In the genomic region with DNA sequence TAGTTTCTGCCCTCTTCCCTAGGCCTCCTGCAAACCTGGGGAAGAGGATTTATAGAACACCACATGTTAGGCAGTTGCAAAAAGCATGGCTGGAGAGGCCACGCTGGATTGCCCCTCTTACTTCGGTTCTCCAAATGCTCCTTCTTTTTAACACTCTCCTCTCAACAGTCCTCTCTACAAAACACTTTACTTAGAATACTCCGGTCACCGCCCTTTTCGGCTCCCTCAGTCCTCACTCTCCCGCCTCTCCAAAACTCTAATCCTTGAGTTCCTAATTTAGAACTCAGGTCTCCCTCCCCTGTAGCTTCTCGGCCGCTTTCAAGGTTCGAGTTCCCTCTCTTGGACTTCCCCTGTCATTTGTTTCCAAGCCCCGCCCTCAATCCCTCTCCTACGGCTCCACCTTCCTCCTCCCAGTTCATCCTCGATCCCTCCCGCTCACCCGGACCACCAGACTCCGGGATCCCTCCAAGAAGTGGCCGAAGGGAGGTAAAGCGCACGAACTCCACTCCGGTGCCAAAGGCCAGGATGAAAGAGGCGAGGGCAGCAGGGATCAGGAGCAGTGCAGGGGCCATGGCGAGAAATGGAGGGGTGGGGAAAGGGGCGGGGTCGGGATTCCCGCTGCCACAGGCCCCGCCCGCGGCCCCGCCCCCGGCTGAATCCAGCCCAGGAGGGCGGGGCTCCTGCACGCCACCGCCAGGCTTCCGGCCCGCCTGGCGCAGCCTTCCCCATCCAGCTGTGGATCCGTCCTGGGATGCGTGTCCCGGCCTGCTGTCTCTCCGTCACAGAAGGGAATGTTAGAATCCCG, we compare ENCODE assay signal across 8 cellular contexts. TPM values are rescaled to one million over a fixed set of nuclear protein-coding genes. Genes with fewer than 3 reads are reported as not detected.
A peak's percentile ranks its signal among the peaks of the same experiment; 100 is the strongest.
DNase-seq lines count a peak whose midpoint lies in the region; ATAC-seq, FAIRE-seq and TF ChIP-seq lines count a peak whose summit lies in the region.

A gene with protein sequence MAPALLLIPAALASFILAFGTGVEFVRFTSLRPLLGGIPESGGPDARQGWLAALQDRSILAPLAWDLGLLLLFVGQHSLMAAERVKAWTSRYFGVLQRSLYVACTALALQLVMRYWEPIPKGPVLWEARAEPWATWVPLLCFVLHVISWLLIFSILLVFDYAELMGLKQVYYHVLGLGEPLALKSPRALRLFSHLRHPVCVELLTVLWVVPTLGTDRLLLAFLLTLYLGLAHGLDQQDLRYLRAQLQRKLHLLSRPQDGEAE (minus strand): TSS at position 582 of the 805 bp plus-strand sequence. CDS start 10 bp downstream, at position 572.

- H3K27me3 ChIP-seq in bronchial epithelial cell (ENCODE audit: control insufficient read depth, insufficient read depth, low read length) (no peaks in the 10 kb centered on the region), skeletal muscle tissue (ENCODE audit: control insufficient read depth in 3 of 3, insufficient read depth in 3 of 3, low read length in 3 of 3) (no peaks in the 10 kb centered on the region)

- peak; percentile 92 for DNase-seq in EL
- peak; percentile 92 for DNase-seq in NCI-H2227 treated with DMSO at 0.1 percent for 48 hours (lab: John Stamatoyannopoulos, UW)
- peak; percentile 86 for DNase-seq in bronchial epithelial cell (ENCODE audit: low read depth)
- peak; percentile 91 for DNase-seq in iPS-NIHi11 (ENCODE audit: low spot score)

- H3K4me3 ChIP-seq in WI38 (ENCODE audit: low read depth, low read length) (peak within 1 kb of the TSS; percentile 70), bronchial epithelial cell (ENCODE audit: low read depth, low read length) (peak within 1 kb of the TSS; percentile 68), skeletal muscle tissue (ENCODE audit: low read length in 3 of 3) (peak within 1 kb of the TSS; percentile 79 to 90 (median 81))

- peak; percentile 32 for ATAC-seq in HG02870 (IDR thresholded peaks at IDR 0.05; ENCODE audit: unreplicated experiment)
- ATAC-seq in GM19328 (IDR thresholded peaks at IDR 0.05; ENCODE audit: unreplicated experiment), result no peak

- peak within 1 kb of the TSS; percentile 66 to 74 (median 74) for H3K9ac ChIP-seq in skeletal muscle tissue (ENCODE audit: low read depth in 1 of 3, low read length in 3 of 3)

- TF ChIP-seq CTCF in WI38 (IDR thresholded peaks at IDR 0.05; ENCODE audit: low read depth, low read length) (no peak), bronchial epithelial cell (IDR thresholded peaks at IDR 0.05; ENCODE audit: insufficient read depth, low read length, severe bottlenecking) (no peak)

- H3K27ac ChIP-seq in skeletal muscle tissue (ENCODE audit: low read depth, low read length), result peak within 1 kb of the TSS; percentile 99

- FAIRE-seq in bronchial epithelial cell (lab: Jason Lieb, UNC), result no peak

- peaks cover 39 to 46% (median 41%) of the 10 kb centered on the region in 3 donors for H3K4me1 ChIP-seq in skeletal muscle tissue (ENCODE audit: control insufficient read depth in 3 of 3, insufficient read depth in 3 of 3, low read length in 3 of 3)

- H3K9me3 ChIP-seq in skeletal muscle tissue (ENCODE audit: control insufficient read depth in 3 of 3, low read length in 3 of 3), result no peaks in the 10 kb centered on the region

- H3K36me3 ChIP-seq in bronchial epithelial cell (ENCODE audit: control insufficient read depth, insufficient read depth, low read length), result peaks cover 2% of the 10 kb centered on the region
- H3K36me3 ChIP-seq in skeletal muscle tissue (ENCODE audit: control insufficient read depth in 3 of 3, insufficient read depth in 3 of 3, low read length in 3 of 3), result no peaks in the 10 kb centered on the region

RNA-seq across cellular contexts. Expression of the gene that starts here (rescaled TPM):
- total RNA-seq in bronchial epithelial cell (0.26 and 0.51 TPM in 2 replicates), skeletal muscle tissue (3.7 TPM)

Comparison
In these comparisons a context has a peak if more than half of its experiments do, and no peak if none do; other contexts are left out.
1. Peak in DNase-seq and H3K4me3 ChIP-seq in bronchial epithelial cell; RNA of the gene not detected or under 1 TPM.